ENCODE assay signal across 24 cellular contexts in genomic region chr12:68122236-68122920, GRCh38. TPM values are rescaled to one million over a fixed set of nuclear protein-coding genes. Genes with fewer than 3 reads are reported as not detected.
DNase-seq lines count a peak whose midpoint lies in the region; ATAC-seq, FAIRE-seq and TF ChIP-seq lines count a peak whose summit lies in the region.
"Had no signal": no experiment of that assay in that cellular context is flagged by ENCODE, and none has a peak within 500 bp of the region (broad histone marks: within the 10 kb centered on the region; RNA-seq: fewer than 3 reads in every experiment).

No MANE protein-coding gene starts in this region.

- no peaks in the 10 kb centered on the region for H3K27me3 ChIP-seq in BLaER1 treated with 17β-estradiol and CSF1 and Interleukin-3, amounts not matched to agents 10 nM and 100 nM
- H3K27me3 ChIP-seq in keratinocyte (ENCODE audit: control insufficient read depth, extremely low read depth, insufficient read depth, low read length), result no peaks in the 10 kb centered on the region
- H3K27me3 ChIP-seq in SK-N-SH (ENCODE audit: insufficient read depth), result no peaks in the 10 kb centered on the region

- no peaks in the 10 kb centered on the region for H3K27me3 Mint-ChIP-seq in activated T-helper 2 cell treated with anti-CD3 and anti-CD28 coated beads, Interferon-gamma antibody, Interleukin-2, Interleukin-4, amounts not matched to agents 10 μg/mL and 5 μg/mL and 100 μg/mL, durations not matched to agents 14 hours and 24 hours and 36 hours (ENCODE audit: low read depth)
- H3K27me3 Mint-ChIP-seq in activated CD8-positive, alpha-beta T cell treated with anti-CD3 and anti-CD28 coated beads, Interleukin-2, amount 10 ng/mL, durations not matched to agents 7 days and 5 days (ENCODE audit: low read depth), result no peaks in the 10 kb centered on the region
- H3K27me3 Mint-ChIP-seq: CD4-positive, CD25-positive, alpha-beta regulatory T cell had no signal

- no peaks in the 10 kb centered on the region for H3K9me1 ChIP-seq in keratinocyte (ENCODE audit: control insufficient read depth, extremely low read depth, insufficient read depth, low read length)

- no peak overlapping the region for H2AFZ ChIP-seq in keratinocyte (ENCODE audit: control insufficient read depth, low read length)
- no peak overlapping the region for H2AFZ ChIP-seq in SK-N-SH (ENCODE audit: low read depth)
- H2AFZ ChIP-seq: GM23338 had no signal

- intact Hi-C loops in activated T-helper 2 cell treated with anti-CD3 and anti-CD28 coated beads, Interferon-gamma antibody, Interleukin-2, Interleukin-4, amounts not matched to agents 10 μg/mL and 5 μg/mL and 100 μg/mL, durations not matched to agents 14 hours and 24 hours and 36 hours (cut with micrococcal nuclease), result loop anchor here (5.0 kb wide), 1 partner anchor 475 kb away; no protein-coding TSS in a partner anchor

- CTCF ChIA-PET in activated CD8-positive, alpha-beta T cell treated with anti-CD3 and anti-CD28 coated beads, Interleukin-2, amount 10 ng/mL, durations not matched to agents 7 days and 5 days (lab: Charles Lee), result interaction anchor here (1.4 to 5.0 kb wide), 5 partner anchors 8 to 82 kb away, joined by 3 to 60 read pairs (median 16); partner anchors contain the start of gene IFNG
- CTCF ChIA-PET in SK-N-SH (lab: Yijun Ruan, JAX), result no interaction called here

- peak overlapping the region in 1 of 10 experiments; percentile 17; a peak in 1 of 20 replicates for H3K4me3 ChIP-seq in BLaER1 treated with 17β-estradiol and CSF1 and Interleukin-3, amounts not matched to agents 10 nM and 100 nM
- no peak overlapping the region for H3K4me3 ChIP-seq in keratinocyte (ENCODE audit: control insufficient read depth in 2 of 3, extremely low read depth in 1 of 3, insufficient read depth in 2 of 3, low read depth in 1 of 3, low read length in 3 of 3)
- no peak overlapping the region for H3K4me3 ChIP-seq in SK-N-SH (ENCODE audit: low read depth in 2 of 2, low read length in 1 of 2)
- H3K4me3 ChIP-seq: A549, GM23338, K562 had no signal

- H3K4me2 ChIP-seq in BLaER1 treated with 17β-estradiol and CSF1 and Interleukin-3, amounts not matched to agents 10 nM and 100 nM, result peak overlapping the region in 9 of 11 experiments; percentile 3 to 68 (median 46); a peak in 13 of 22 replicates
- no peak overlapping the region for H3K4me2 ChIP-seq in keratinocyte (ENCODE audit: control insufficient read depth, extremely low read depth, insufficient read depth, low read depth, low read length)
- H3K4me2 ChIP-seq in SK-N-SH, result no peak overlapping the region
- H3K4me2 ChIP-seq: A549, GM23338 had no signal

- ATAC-seq in activated CD8-positive, alpha-beta T cell treated with anti-CD3 and anti-CD28 coated beads, Interleukin-2, amount 10 ng/mL, durations not matched to agents 7 days and 5 days, result no peak
- ATAC-seq: A549, GM23338, K562, PC-3 had no signal

- no peaks in the 10 kb centered on the region for H3K36me3 ChIP-seq in BLaER1 treated with 17β-estradiol and CSF1 and Interleukin-3, amounts not matched to agents 10 nM and 100 nM
- H3K36me3 ChIP-seq in keratinocyte (ENCODE audit: control insufficient read depth in 2 of 2, extremely low read depth in 1 of 2, insufficient read depth in 2 of 2, low read length in 2 of 2) (no peaks in the 10 kb centered on the region), SK-N-SH (replicated peaks in 1 of 2; ENCODE audit: control insufficient read depth in 1 of 2, insufficient read depth in 2 of 2, low read length in 1 of 2) (no peaks in the 10 kb centered on the region)

- no peaks in the 10 kb centered on the region for H3F3A ChIP-seq in SK-N-SH (replicated peaks; ENCODE audit: insufficient read depth)

- H4K20me1 ChIP-seq in BLaER1 treated with 17β-estradiol and CSF1 and Interleukin-3, amounts not matched to agents 10 nM and 100 nM, result no peaks in the 10 kb centered on the region
- no peaks in the 10 kb centered on the region for H4K20me1 ChIP-seq in keratinocyte (ENCODE audit: control insufficient read depth, extremely low read depth, insufficient read depth, low read length)
- H4K20me1 ChIP-seq in SK-N-SH (ENCODE audit: insufficient read depth), result no peaks in the 10 kb centered on the region

- TF ChIP-seq CTCF in keratinocyte (optimal IDR thresholded peaks at IDR 0.05 in 1 of 3, IDR thresholded peaks at IDR 0.05 in 1 of 3, conservative IDR thresholded peaks at IDR 0.05 in 1 of 3; ENCODE audit: extremely low read depth in 1 of 3, insufficient read depth in 2 of 3, low read length in 3 of 3), result no peak
- no peak for TF ChIP-seq CTCF in SK-N-SH (IDR thresholded peaks at IDR 0.05)

- peaks cover 21% of the 10 kb centered on the region for H3K9me3 Mint-ChIP-seq in activated T-helper 2 cell treated with anti-CD3 and anti-CD28 coated beads, Interferon-gamma antibody, Interleukin-2, Interleukin-4, amounts not matched to agents 10 μg/mL and 5 μg/mL and 100 μg/mL, durations not matched to agents 14 hours and 24 hours and 36 hours
- peaks cover 22% of the 10 kb centered on the region for H3K9me3 Mint-ChIP-seq in activated CD8-positive, alpha-beta T cell treated with anti-CD3 and anti-CD28 coated beads, Interleukin-2, amount 10 ng/mL, durations not matched to agents 7 days and 5 days (ENCODE audit: insufficient read depth)
- H3K9me3 Mint-ChIP-seq: GM23338 had no signal

- dilution Hi-C loops in keratinocyte (cut with MboI; ENCODE audit: extremely low pct_ligation_motif_present, low sequenced_read_pairs), result no loop called here

- H3K79me2 ChIP-seq in keratinocyte (ENCODE audit: control insufficient read depth, insufficient read depth, low read length), result no peaks in the 10 kb centered on the region
- no peaks in the 10 kb centered on the region for H3K79me2 ChIP-seq in SK-N-SH (ENCODE audit: insufficient read depth)

- DNase-seq in M059J (ENCODE audit: low read depth) (peak; percentile 39), amniotic epithelial cell (ENCODE audit: low read depth) (peak; percentile 18), keratinocyte (ENCODE audit: low read depth, low spot score) (no peak), NCI-H2171 treated with DMSO at 0.1 percent for 48 hours (lab: John Stamatoyannopoulos, UW) (no peak), SK-N-SH (no peak)
- DNase-seq in activated T-helper 2 cell treated with anti-CD3 and anti-CD28 coated beads, Interferon-gamma antibody, Interleukin-2, Interleukin-4, amounts not matched to agents 10 μg/mL and 5 μg/mL and 100 μg/mL, durations not matched to agents 14 hours and 24 hours and 36 hours (ENCODE audit: low spot score), result no peak
- no peak for DNase-seq in activated CD8-positive, alpha-beta T cell treated with anti-CD3 and anti-CD28 coated beads, Interleukin-2, amount 10 ng/mL, durations not matched to agents 7 days and 5 days
- DNase-seq: Calu3; CD4-positive, CD25-positive, alpha-beta regulatory T cell; DMS79; GDM1; NCI-H1417; NCI-H2029 treated with DMSO at 0.1 percent for 48 hours; NCI-H526 treated with DMSO at 0.1 percent for 48 hours; NK-92 treated with Interleukin-12 subunit alpha and Interleukin-12 subunit beta, amount 100 ng/mL, for 24 hours; PC-3 had no signal

- H3K27ac Mint-ChIP-seq in activated T-helper 2 cell treated with anti-CD3 and anti-CD28 coated beads, Interferon-gamma antibody, Interleukin-2, Interleukin-4, amounts not matched to agents 10 μg/mL and 5 μg/mL and 100 μg/mL, durations not matched to agents 14 hours and 24 hours and 36 hours, result no peak overlapping the region
- no peak overlapping the region for H3K27ac Mint-ChIP-seq in activated CD8-positive, alpha-beta T cell treated with anti-CD3 and anti-CD28 coated beads, Interleukin-2, amount 10 ng/mL, durations not matched to agents 7 days and 5 days
- H3K27ac Mint-ChIP-seq: CD4-positive, CD25-positive, alpha-beta regulatory T cell; GM23338 had no signal

- peak; percentile 89 for FAIRE-seq in keratinocyte (lab: Jason Lieb, UNC)
- FAIRE-seq: A549, GM12892, K562 had no signal

- no peaks in the 10 kb centered on the region for H3K9me2 ChIP-seq in SK-N-SH

- no peak for TF ChIP-seq RAD21 in SK-N-SH (IDR thresholded peaks at IDR 0.05; ENCODE audit: low read length)

- no peak overlapping the region for H3K27ac ChIP-seq in BLaER1 treated with 17β-estradiol and CSF1 and Interleukin-3, amounts not matched to agents 10 nM and 100 nM
- H3K27ac ChIP-seq in keratinocyte (ENCODE audit: control insufficient read depth, insufficient read depth, low read length) (no peak overlapping the region), SK-N-SH (ENCODE audit: low read depth in 2 of 2, low read length in 1 of 2) (no peak overlapping the region)
- H3K27ac ChIP-seq: A549, HL-60 had no signal

- POLR2A ChIA-PET in activated CD8-positive, alpha-beta T cell treated with anti-CD3 and anti-CD28 coated beads, Interleukin-2, amount 10 ng/mL, durations not matched to agents 7 days and 5 days (lab: Charles Lee), result no interaction called here
- POLR2A ChIA-PET in SK-N-SH (lab: Yijun Ruan, JAX), result no interaction called here

- 46% methylated on average over 3 of the region's 3 CpGs for WGBS in SK-N-SH (ENCODE audit: low lambda C conversion rate)

- H3K4me3 Mint-ChIP-seq in activated T-helper 2 cell treated with anti-CD3 and anti-CD28 coated beads, Interferon-gamma antibody, Interleukin-2, Interleukin-4, amounts not matched to agents 10 μg/mL and 5 μg/mL and 100 μg/mL, durations not matched to agents 14 hours and 24 hours and 36 hours (ENCODE audit: low read depth), result no peak overlapping the region
- H3K4me3 Mint-ChIP-seq in activated CD8-positive, alpha-beta T cell treated with anti-CD3 and anti-CD28 coated beads, Interleukin-2, amount 10 ng/mL, durations not matched to agents 7 days and 5 days, result no peak overlapping the region
- H3K4me3 Mint-ChIP-seq: CD4-positive, CD25-positive, alpha-beta regulatory T cell; GM23338 had no signal

- peaks cover 22% of the 10 kb centered on the region for H3K4me1 Mint-ChIP-seq in activated T-helper 2 cell treated with anti-CD3 and anti-CD28 coated beads, Interferon-gamma antibody, Interleukin-2, Interleukin-4, amounts not matched to agents 10 μg/mL and 5 μg/mL and 100 μg/mL, durations not matched to agents 14 hours and 24 hours and 36 hours (ENCODE audit: low read depth)
- H3K4me1 Mint-ChIP-seq in activated CD8-positive, alpha-beta T cell treated with anti-CD3 and anti-CD28 coated beads, Interleukin-2, amount 10 ng/mL, durations not matched to agents 7 days and 5 days (ENCODE audit: low read depth), result peaks cover 17% of the 10 kb centered on the region

- peaks cover 0 to 32% (median 21%) of the 10 kb centered on the region in 10 experiments; a peak in 16 of 20 replicates for H3K4me1 ChIP-seq in BLaER1 treated with 17β-estradiol and CSF1 and Interleukin-3, amounts not matched to agents 10 nM and 100 nM
- H3K4me1 ChIP-seq in keratinocyte (ENCODE audit: control insufficient read depth, extremely low read depth, insufficient read depth, low read length) (no peaks in the 10 kb centered on the region), SK-N-SH (ENCODE audit: control insufficient read depth in 1 of 2, insufficient read depth in 2 of 2, low read depth in 1 of 2, low read length in 1 of 2) (no peaks in the 10 kb centered on the region)
- H3K4me1 ChIP-seq: A549 had no signal

- peaks cover 15% of the 10 kb centered on the region for H3K36me3 Mint-ChIP-seq in activated T-helper 2 cell treated with anti-CD3 and anti-CD28 coated beads, Interferon-gamma antibody, Interleukin-2, Interleukin-4, amounts not matched to agents 10 μg/mL and 5 μg/mL and 100 μg/mL, durations not matched to agents 14 hours and 24 hours and 36 hours (ENCODE audit: low read depth)
- H3K36me3 Mint-ChIP-seq in activated CD8-positive, alpha-beta T cell treated with anti-CD3 and anti-CD28 coated beads, Interleukin-2, amount 10 ng/mL, durations not matched to agents 7 days and 5 days (ENCODE audit: low read depth), result peaks cover 20% of the 10 kb centered on the region
- H3K36me3 Mint-ChIP-seq: CD4-positive, CD25-positive, alpha-beta regulatory T cell had no signal

- H3K9ac ChIP-seq in BLaER1 treated with 17β-estradiol and CSF1 and Interleukin-3, amounts not matched to agents 10 nM and 100 nM, result no peak overlapping the region
- H3K9ac ChIP-seq in keratinocyte (ENCODE audit: control insufficient read depth, extremely low read depth, insufficient read depth, low read length), result no peak overlapping the region
- H3K9ac ChIP-seq in SK-N-SH, result no peak overlapping the region

- TF ChIP-seq EP300 in SK-N-SH (IDR thresholded peaks at IDR 0.05; ENCODE audit: borderline replicate concordance in 1 of 2, low read depth in 1 of 2, low read length in 1 of 2), result no peak

- H3K9me3 ChIP-seq in BLaER1 treated with 17β-estradiol and CSF1 and Interleukin-3, amounts not matched to agents 10 nM and 100 nM (replicated peaks in 1 of 11), result peaks cover 9 to 38% (median 21%) of the 10 kb centered on the region in 11 experiments
- H3K9me3 ChIP-seq in keratinocyte (ENCODE audit: control insufficient read depth, low read depth, low read length), result no peaks in the 10 kb centered on the region
- H3K9me3 ChIP-seq in SK-N-SH, result no peaks in the 10 kb centered on the region
- H3K9me3 ChIP-seq: A549 had no signal

RNA-seq across cellular contexts. Expression of gene IFNG, which starts 37.2 kb away (rescaled TPM):
- not detected in 2 replicates for total RNA-seq in M059J (2014; rRNA removed; shearing (Covaris generic))
- polyA plus RNA-seq in keratinocyte, result not detected in 3 replicates
- polyA plus RNA-seq in keratinocyte (2011; ENCODE audit: low read depth), result not detected
- polyA plus RNA-seq in keratinocyte (2011; cell fraction: cytosol; rRNA removed), result not detected in 2 replicates
- polyA plus RNA-seq in keratinocyte (2011; cell fraction: nucleus; rRNA removed), result not detected in 2 replicates
- not detected in 2 replicates for polyA plus RNA-seq in keratinocyte (2012; ENCODE audit: low replicate concordance)
- not detected in 3 replicates for polyA minus RNA-seq in keratinocyte
- not detected for polyA minus RNA-seq in keratinocyte (2011; cell fraction: cytosol; rRNA and poly(A)+ RNA removed)
- not detected in 2 replicates for polyA minus RNA-seq in keratinocyte (2011; cell fraction: nucleus; rRNA and poly(A)+ RNA removed)
- 46.0 and 46.3 TPM in 2 replicates for total RNA-seq in activated T-helper 2 cell treated with anti-CD3 and anti-CD28 coated beads, Interferon-gamma antibody, Interleukin-2, Interleukin-4, amounts not matched to agents 10 μg/mL and 5 μg/mL and 100 μg/mL, durations not matched to agents 14 hours and 24 hours and 36 hours
- total RNA-seq in activated CD8-positive, alpha-beta T cell treated with anti-CD3 and anti-CD28 coated beads, Interleukin-2, amount 10 ng/mL, durations not matched to agents 7 days and 5 days, result 1 to 10 TPM; 3.1 to 5.0 TPM
- not detected in 2 replicates for polyA plus RNA-seq in SK-N-SH (2012; rRNA removed)
- polyA plus RNA-seq in SK-N-SH (2012; cell fraction: cytosol; rRNA removed), result not detected in 2 replicates
- not detected in 2 replicates for polyA plus RNA-seq in SK-N-SH (2012; cell fraction: nucleus; rRNA removed)
- total RNA-seq: Calu3, GM23338, MCF 10A, PC-3, SK-MEL-5 had no signal
- polyA plus RNA-seq: A549, GM23338, K562 had no signal

Comparison
In these comparisons a context has a peak if more than half of its experiments do, and no peak if none do; other contexts are left out.
1. H3K4me2 ChIP-seq: peak in BLaER1 treated with 17β-estradiol and CSF1 and Interleukin-3, amounts not matched to agents 10 nM and 100 nM (9 of 11); none in keratinocyte (single experiment) and SK-N-SH (single experiment).
2. DNase-seq: peak in M059J (single experiment) and amniotic epithelial cell (single experiment); none in keratinocyte (single experiment), activated T-helper 2 cell treated with anti-CD3 and anti-CD28 coated beads, Interferon-gamma antibody, Interleukin-2, Interleukin-4, amounts not matched to agents 10 μg/mL and 5 μg/mL and 100 μg/mL, durations not matched to agents 14 hours and 24 hours and 36 hours (single experiment), NCI-H2171 treated with DMSO at 0.1 percent for 48 hours (single experiment), activated CD8-positive, alpha-beta T cell treated with anti-CD3 and anti-CD28 coated beads, Interleukin-2, amount 10 ng/mL, durations not matched to agents 7 days and 5 days (single experiment) and SK-N-SH (single experiment).